Comparison of ENCODE assay signal across 1 cellular context in genomic region chr18:55031979-55032378, GRCh38.
TF ChIP-seq lines count a peak whose summit lies in the region.

No MANE protein-coding gene starts in this region.

TF ChIP-seq in GM23338, 12 proteins besides CTCF, POLR2A, EP300 and RAD21 (continued from another document):
- TF ChIP-seq, protein P1, sequence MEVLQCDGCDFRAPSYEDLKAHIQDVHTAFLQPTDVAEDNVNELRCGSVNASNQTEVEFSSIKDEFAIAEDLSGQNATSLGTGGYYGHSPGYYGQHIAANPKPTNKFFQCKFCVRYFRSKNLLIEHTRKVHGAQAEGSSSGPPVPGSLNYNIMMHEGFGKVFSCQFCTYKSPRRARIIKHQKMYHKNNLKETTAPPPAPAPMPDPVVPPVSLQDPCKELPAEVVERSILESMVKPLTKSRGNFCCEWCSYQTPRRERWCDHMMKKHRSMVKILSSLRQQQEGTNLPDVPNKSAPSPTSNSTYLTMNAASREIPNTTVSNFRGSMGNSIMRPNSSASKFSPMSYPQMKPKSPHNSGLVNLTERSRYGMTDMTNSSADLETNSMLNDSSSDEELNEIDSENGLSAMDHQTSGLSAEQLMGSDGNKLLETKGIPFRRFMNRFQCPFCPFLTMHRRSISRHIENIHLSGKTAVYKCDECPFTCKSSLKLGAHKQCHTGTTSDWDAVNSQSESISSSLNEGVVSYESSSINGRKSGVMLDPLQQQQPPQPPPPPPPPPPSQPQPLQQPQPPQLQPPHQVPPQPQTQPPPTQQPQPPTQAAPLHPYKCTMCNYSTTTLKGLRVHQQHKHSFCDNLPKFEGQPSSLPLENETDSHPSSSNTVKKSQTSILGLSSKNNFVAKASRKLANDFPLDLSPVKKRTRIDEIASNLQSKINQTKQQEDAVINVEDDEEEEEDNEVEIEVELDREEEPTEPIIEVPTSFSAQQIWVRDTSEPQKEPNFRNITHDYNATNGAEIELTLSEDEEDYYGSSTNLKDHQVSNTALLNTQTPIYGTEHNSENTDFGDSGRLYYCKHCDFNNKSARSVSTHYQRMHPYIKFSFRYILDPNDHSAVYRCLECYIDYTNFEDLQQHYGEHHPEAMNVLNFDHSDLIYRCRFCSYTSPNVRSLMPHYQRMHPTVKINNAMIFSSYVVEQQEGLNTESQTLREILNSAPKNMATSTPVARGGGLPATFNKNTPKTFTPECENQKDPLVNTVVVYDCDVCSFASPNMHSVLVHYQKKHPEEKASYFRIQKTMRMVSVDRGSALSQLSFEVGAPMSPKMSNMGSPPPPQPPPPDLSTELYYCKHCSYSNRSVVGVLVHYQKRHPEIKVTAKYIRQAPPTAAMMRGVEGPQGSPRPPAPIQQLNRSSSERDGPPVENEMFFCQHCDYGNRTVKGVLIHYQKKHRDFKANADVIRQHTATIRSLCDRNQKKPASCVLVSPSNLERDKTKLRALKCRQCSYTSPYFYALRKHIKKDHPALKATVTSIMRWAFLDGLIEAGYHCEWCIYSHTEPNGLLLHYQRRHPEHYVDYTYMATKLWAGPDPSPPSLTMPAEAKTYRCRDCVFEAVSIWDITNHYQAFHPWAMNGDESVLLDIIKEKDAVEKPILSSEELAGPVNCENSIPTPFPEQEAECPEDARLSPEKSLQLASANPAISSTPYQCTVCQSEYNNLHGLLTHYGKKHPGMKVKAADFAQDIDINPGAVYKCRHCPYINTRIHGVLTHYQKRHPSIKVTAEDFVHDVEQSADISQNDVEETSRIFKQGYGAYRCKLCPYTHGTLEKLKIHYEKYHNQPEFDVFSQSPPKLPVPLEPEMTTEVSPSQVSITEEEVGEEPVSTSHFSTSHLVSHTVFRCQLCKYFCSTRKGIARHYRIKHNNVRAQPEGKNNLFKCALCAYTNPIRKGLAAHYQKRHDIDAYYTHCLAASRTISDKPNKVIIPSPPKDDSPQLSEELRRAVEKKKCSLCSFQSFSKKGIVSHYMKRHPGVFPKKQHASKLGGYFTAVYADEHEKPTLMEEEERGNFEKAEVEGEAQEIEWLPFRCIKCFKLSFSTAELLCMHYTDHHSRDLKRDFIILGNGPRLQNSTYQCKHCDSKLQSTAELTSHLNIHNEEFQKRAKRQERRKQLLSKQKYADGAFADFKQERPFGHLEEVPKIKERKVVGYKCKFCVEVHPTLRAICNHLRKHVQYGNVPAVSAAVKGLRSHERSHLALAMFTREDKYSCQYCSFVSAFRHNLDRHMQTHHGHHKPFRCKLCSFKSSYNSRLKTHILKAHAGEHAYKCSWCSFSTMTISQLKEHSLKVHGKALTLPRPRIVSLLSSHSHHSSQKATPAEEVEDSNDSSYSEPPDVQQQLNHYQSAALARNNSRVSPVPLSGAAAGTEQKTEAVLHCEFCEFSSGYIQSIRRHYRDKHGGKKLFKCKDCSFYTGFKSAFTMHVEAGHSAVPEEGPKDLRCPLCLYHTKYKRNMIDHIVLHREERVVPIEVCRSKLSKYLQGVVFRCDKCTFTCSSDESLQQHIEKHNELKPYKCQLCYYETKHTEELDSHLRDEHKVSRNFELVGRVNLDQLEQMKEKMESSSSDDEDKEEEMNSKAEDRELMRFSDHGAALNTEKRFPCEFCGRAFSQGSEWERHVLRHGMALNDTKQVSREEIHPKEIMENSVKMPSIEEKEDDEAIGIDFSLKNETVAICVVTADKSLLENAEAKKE (CRISPR knock-in tag; IDR thresholded peaks at IDR 0.05): no peak
- no peak for TF ChIP-seq ETS1 (IDR thresholded peaks at IDR 0.05)
- TF ChIP-seq, protein P2, sequence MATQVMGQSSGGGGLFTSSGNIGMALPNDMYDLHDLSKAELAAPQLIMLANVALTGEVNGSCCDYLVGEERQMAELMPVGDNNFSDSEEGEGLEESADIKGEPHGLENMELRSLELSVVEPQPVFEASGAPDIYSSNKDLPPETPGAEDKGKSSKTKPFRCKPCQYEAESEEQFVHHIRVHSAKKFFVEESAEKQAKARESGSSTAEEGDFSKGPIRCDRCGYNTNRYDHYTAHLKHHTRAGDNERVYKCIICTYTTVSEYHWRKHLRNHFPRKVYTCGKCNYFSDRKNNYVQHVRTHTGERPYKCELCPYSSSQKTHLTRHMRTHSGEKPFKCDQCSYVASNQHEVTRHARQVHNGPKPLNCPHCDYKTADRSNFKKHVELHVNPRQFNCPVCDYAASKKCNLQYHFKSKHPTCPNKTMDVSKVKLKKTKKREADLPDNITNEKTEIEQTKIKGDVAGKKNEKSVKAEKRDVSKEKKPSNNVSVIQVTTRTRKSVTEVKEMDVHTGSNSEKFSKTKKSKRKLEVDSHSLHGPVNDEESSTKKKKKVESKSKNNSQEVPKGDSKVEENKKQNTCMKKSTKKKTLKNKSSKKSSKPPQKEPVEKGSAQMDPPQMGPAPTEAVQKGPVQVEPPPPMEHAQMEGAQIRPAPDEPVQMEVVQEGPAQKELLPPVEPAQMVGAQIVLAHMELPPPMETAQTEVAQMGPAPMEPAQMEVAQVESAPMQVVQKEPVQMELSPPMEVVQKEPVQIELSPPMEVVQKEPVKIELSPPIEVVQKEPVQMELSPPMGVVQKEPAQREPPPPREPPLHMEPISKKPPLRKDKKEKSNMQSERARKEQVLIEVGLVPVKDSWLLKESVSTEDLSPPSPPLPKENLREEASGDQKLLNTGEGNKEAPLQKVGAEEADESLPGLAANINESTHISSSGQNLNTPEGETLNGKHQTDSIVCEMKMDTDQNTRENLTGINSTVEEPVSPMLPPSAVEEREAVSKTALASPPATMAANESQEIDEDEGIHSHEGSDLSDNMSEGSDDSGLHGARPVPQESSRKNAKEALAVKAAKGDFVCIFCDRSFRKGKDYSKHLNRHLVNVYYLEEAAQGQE (IDR thresholded peaks at IDR 0.05; ENCODE audit: unreplicated experiment): no peak
- TF ChIP-seq ZNF331 (CRISPR knock-in tag; IDR thresholded peaks at IDR 0.05; ENCODE audit: low read depth): no peak
- no peak for TF ChIP-seq POLR2AphosphoS5 (IDR thresholded peaks at IDR 0.05; ENCODE audit: low read depth)
- no peak for TF ChIP-seq EZH2 (IDR thresholded peaks at IDR 0.05; ENCODE audit: low read depth, unreplicated experiment)
- no peak for TF ChIP-seq EZH2phosphoT487 (IDR thresholded peaks at IDR 0.05; ENCODE audit: unreplicated experiment)
- no peak for TF ChIP-seq ZNF114 (CRISPR knock-in tag; IDR thresholded peaks at IDR 0.05)
- no peak for TF ChIP-seq JUNB (IDR thresholded peaks at IDR 0.05; ENCODE audit: unreplicated experiment)
- TF ChIP-seq STAT1 (IDR thresholded peaks at IDR 0.05; ENCODE audit: unreplicated experiment): no peak
